ENCODE assay signal across 9 cellular contexts in the genomic region with DNA sequence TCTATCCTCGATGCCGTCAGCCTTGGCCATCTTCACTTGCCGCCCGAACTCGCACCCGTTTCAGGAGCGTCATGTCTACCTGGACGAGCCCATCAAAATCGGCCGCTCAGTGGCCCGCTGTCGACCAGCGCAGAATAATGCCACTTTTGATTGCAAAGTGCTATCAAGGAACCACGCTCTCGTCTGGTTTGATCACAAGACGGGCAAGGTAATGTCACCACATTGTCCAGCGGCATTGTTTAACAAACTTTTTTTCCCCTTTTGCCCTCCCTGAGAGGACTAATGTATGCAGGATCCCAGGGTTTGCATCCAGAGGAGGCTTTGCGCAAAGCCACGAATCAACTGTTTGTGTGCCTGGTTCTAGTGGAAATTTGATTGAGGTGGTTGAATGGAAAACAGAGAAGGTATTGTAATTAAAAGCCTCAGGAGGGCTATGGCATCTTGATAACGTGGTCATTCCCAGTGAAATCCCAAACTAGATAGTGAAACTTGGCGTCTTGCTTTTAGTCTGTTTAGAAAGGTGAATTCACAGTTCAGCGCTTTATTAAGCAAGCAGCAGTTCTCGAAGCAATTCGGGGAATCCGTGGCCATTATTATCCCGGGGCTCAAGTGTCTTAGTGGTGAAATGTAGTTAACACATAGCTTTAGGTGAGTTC. TPM values are rescaled to one million over a fixed set of nuclear protein-coding genes. Genes with fewer than 3 reads are reported as not detected.
DNase-seq lines count a peak whose midpoint lies in the region; ATAC-seq, FAIRE-seq and TF ChIP-seq lines count a peak whose summit lies in the region.
"Had no signal": no experiment of that assay in that cellular context is flagged by ENCODE, and none has a peak within 500 bp of the region (broad histone marks: within the 10 kb centered on the region; RNA-seq: fewer than 3 reads in every experiment).

No MANE protein-coding gene starts in this region.

- peaks cover 0 to 22% (median 0%) of the 10 kb centered on the region in 3 donors for H3K36me3 ChIP-seq in esophagus squamous epithelium
- no peaks in the 10 kb centered on the region for H3K36me3 ChIP-seq in pancreas

- POLR2A ChIA-PET in RWPE1 (lab: Yijun Ruan, JAX; ENCODE audit: low non-redundant PET): no interaction called here

- TF ChIP-seq CTCF in RWPE1 (conservative IDR thresholded peaks at IDR 0.05; ENCODE audit: low read depth): no peak
- TF ChIP-seq CTCF in esophagus squamous epithelium (IDR thresholded peaks at IDR 0.05): no peak
- TF ChIP-seq CTCF in pancreas (IDR thresholded peaks at IDR 0.05): no peak

- H3K4me1 ChIP-seq in esophagus squamous epithelium: peaks cover 0 to 83% (median 31%) of the 10 kb centered on the region in 3 donors
- peaks cover 0 to 24% (median 15%) of the 10 kb centered on the region in 3 donors for H3K4me1 ChIP-seq in pancreas

- H3K9me3 ChIP-seq in esophagus squamous epithelium (no peaks in the 10 kb centered on the region), pancreas (no peaks in the 10 kb centered on the region)

- intact Hi-C loops in esophagus squamous epithelium (cut with DNase I): loop anchor here (2.0 to 5.0 kb wide), 2 partner anchors 65 to 160 kb away; a partner anchor contains a TSS
- intact Hi-C loops in pancreas (cut with DNase I): no loop called here

- WGBS in esophagus squamous epithelium, 2 donors: 28 to 35% methylated on average over 25 to 26 of the region's 26 CpGs
- 5 to 8% methylated on average over 26 of the region's 26 CpGs for WGBS in pancreas, 2 donors

- peak overlapping the region; percentile 90 to 98 (median 98) for H3K4me3 ChIP-seq in esophagus squamous epithelium
- peak overlapping the region; percentile 58 to 94 (median 86) for H3K4me3 ChIP-seq in pancreas

- DNase-seq in DMS 273 (lab: John Stamatoyannopoulos, UW; ENCODE audit: unreplicated experiment) (peak; percentile 41), DMS 273 treated with DMSO at 0.1 percent for 48 hours (lab: John Stamatoyannopoulos, UW) (no peak), RWPE1 (ENCODE audit: low spot score) (no peak), esophagus squamous epithelium (lab: John Stamatoyannopoulos, UW) (no peak), pancreas (peak in 3 of 6 donors; percentile 27 to 66 (median 59)), H54 (ENCODE audit: insufficient read length, low spot score) (no peak), globus pallidus (ENCODE audit: low spot score) (no peak)

- H3K27ac ChIP-seq in RWPE1: peak overlapping the region; percentile 92
- H3K27ac ChIP-seq in esophagus squamous epithelium: peak overlapping the region; percentile 95 to 98 (median 97)
- no peak overlapping the region for H3K27ac ChIP-seq in pancreas
- H3K27ac ChIP-seq: 22Rv1 had no signal

- FAIRE-seq in pancreas (lab: Jason Lieb, UNC) (no peak), H54 (lab: Jason Lieb, UNC) (no peak)

- no peak for TF ChIP-seq POLR2A in esophagus squamous epithelium (IDR thresholded peaks at IDR 0.05)
- TF ChIP-seq POLR2A in H54 (IDR thresholded peaks at IDR 0.05; ENCODE audit: low read depth, low read length): no peak

- CTCF ChIA-PET in RWPE1 (lab: Yijun Ruan, JAX): interaction anchor here (0.9 kb wide), 1 partner anchor 102 kb away, joined by 5 read pairs; no protein-coding TSS in a partner anchor

- no peak for ATAC-seq in pancreas
- no peak for ATAC-seq in GM19463 (IDR thresholded peaks at IDR 0.05; ENCODE audit: unreplicated experiment)

- no peaks in the 10 kb centered on the region for H3K27me3 ChIP-seq in esophagus squamous epithelium
- H3K27me3 ChIP-seq in pancreas: no peaks in the 10 kb centered on the region

RNA-seq across cellular contexts. Expression of a gene that starts 1.7 kb away (rescaled TPM):
- 100 to 1,000 TPM in 1 of 4 donors, 10 to 100 TPM in 3; 46.9 to 162 (median 67.9) TPM for total RNA-seq in esophagus squamous epithelium
- total RNA-seq in pancreas: 10 to 100 TPM; 20.6 to 39.6 (median 23.8) TPM
- polyA plus RNA-seq in pancreas: 10 to 100 TPM in 1 of 2 donors, 1 to 10 TPM in 1; 9.0 to 11.7 TPM

Comparison
In these comparisons a context has a peak if more than half of its experiments do, and no peak if none do; other contexts are left out.
1. H3K27ac ChIP-seq: peak in RWPE1 (single experiment) and esophagus squamous epithelium (4 of 4); none in pancreas (0 of 4).